16 cellular contexts compared by ENCODE assay signal in genomic region chr13:51425410-51426042, GRCh38. TPM values are rescaled to one million over a fixed set of nuclear protein-coding genes. Genes with fewer than 3 reads are reported as not detected.
DNase-seq lines count a peak whose midpoint lies in the region; ATAC-seq and TF ChIP-seq lines count a peak whose summit lies in the region.
"Had no signal": no experiment of that assay in that cellular context is flagged by ENCODE, and none has a peak within 500 bp of the region (broad histone marks: within the 10 kb centered on the region; RNA-seq: fewer than 3 reads in every experiment).

No MANE protein-coding gene starts in this region.

- TF ChIP-seq CTCF in astrocyte of the spinal cord (IDR thresholded peaks at IDR 0.05; ENCODE audit: low read depth, low read length) = no peak

- H3K4me3 Mint-ChIP-seq in stimulated activated naive B cell treated with anti-CD40 and anti-IgM and Interleukin-4, amounts not matched to agents 10 μg/mL and 1 μg/mL and 100 μg/mL, for 72 hours = no peak overlapping the region
- H3K4me3 Mint-ChIP-seq: activated CD4-positive, alpha-beta T cell treated with anti-CD3 and anti-CD28 coated beads for 36 hours; activated T-helper 17 cell treated with anti-CD3 and anti-CD28 coated beads, Interleukin-2, amount 50 U/mL, for 72 hours; dendritic cell treated with granulocyte-macrophage colony-stimulating factor and Interleukin-4, amounts not matched to agents 40 ng/mL and 50 ng/mL, for 4 days; nephron had no signal

- H3K27ac Mint-ChIP-seq in stimulated activated naive B cell treated with anti-CD40 and anti-IgM and Interleukin-4, amounts not matched to agents 10 μg/mL and 1 μg/mL and 100 μg/mL, for 72 hours = no peak overlapping the region
- H3K27ac Mint-ChIP-seq: activated CD4-positive, alpha-beta T cell treated with anti-CD3 and anti-CD28 coated beads for 36 hours; activated T-helper 17 cell treated with anti-CD3 and anti-CD28 coated beads, Interleukin-2, amount 50 U/mL, for 72 hours; dendritic cell treated with granulocyte-macrophage colony-stimulating factor and Interleukin-4, amounts not matched to agents 40 ng/mL and 50 ng/mL, for 4 days; nephron had no signal

- in situ Hi-C loops in astrocyte of the spinal cord (cut with HindIII; ENCODE audit: low sequenced_read_pairs) = no loop called here

- H3K4me1 Mint-ChIP-seq in stimulated activated naive B cell treated with anti-CD40 and anti-IgM and Interleukin-4, amounts not matched to agents 10 μg/mL and 1 μg/mL and 100 μg/mL, for 72 hours = peaks cover 28 to 58% of the 10 kb centered on the region in 2 donors
- H3K4me1 Mint-ChIP-seq: nephron had no signal

- no peaks in the 10 kb centered on the region for H3K9me3 Mint-ChIP-seq in stimulated activated naive B cell treated with anti-CD40 and anti-IgM and Interleukin-4, amounts not matched to agents 10 μg/mL and 1 μg/mL and 100 μg/mL, for 72 hours
- H3K9me3 Mint-ChIP-seq: activated T-helper 17 cell treated with anti-CD3 and anti-CD28 coated beads, Interleukin-2, amount 50 U/mL, for 72 hours; dendritic cell treated with granulocyte-macrophage colony-stimulating factor and Interleukin-4, amounts not matched to agents 40 ng/mL and 50 ng/mL, for 4 days; nephron had no signal

- no peak for ATAC-seq in stimulated activated naive B cell treated with anti-CD40 and anti-IgM and Interleukin-4, amounts not matched to agents 10 μg/mL and 1 μg/mL and 100 μg/mL, for 72 hours (replicated peaks)
- ATAC-seq in HG02763 (IDR thresholded peaks at IDR 0.05; ENCODE audit: unreplicated experiment) = no peak
- ATAC-seq: activated CD4-positive, alpha-beta T cell treated with anti-CD3 and anti-CD28 coated beads for 36 hours; activated T-helper 17 cell treated with anti-CD3 and anti-CD28 coated beads, Interleukin-2, amount 50 U/mL, for 72 hours had no signal

- H3K27me3 Mint-ChIP-seq in stimulated activated naive B cell treated with anti-CD40 and anti-IgM and Interleukin-4, amounts not matched to agents 10 μg/mL and 1 μg/mL and 100 μg/mL, for 72 hours = no peaks in the 10 kb centered on the region
- H3K27me3 Mint-ChIP-seq: activated CD4-positive, alpha-beta T cell treated with anti-CD3 and anti-CD28 coated beads for 36 hours; activated T-helper 17 cell treated with anti-CD3 and anti-CD28 coated beads, Interleukin-2, amount 50 U/mL, for 72 hours; dendritic cell treated with granulocyte-macrophage colony-stimulating factor and Interleukin-4, amounts not matched to agents 40 ng/mL and 50 ng/mL, for 4 days had no signal

- peaks cover 34 to 48% of the 10 kb centered on the region in 2 donors for H3K36me3 Mint-ChIP-seq in stimulated activated naive B cell treated with anti-CD40 and anti-IgM and Interleukin-4, amounts not matched to agents 10 μg/mL and 1 μg/mL and 100 μg/mL, for 72 hours

- H3K4me3 ChIP-seq in astrocyte of the spinal cord (ENCODE audit: low read depth, low read length) = no peak overlapping the region
- H3K4me3 ChIP-seq: SJSA1 had no signal

- DNase-seq in GM04504 (ENCODE audit: low read depth) (peak; percentile 30), astrocyte of the spinal cord (ENCODE audit: low read depth, low spot score) (peak; percentile 36), hepatic stellate cell (ENCODE audit: low spot score) (peak; percentile 3), renal cortical epithelial cell (ENCODE audit: low read depth) (peak; percentile 71), SKM-1 (lab: John Stamatoyannopoulos, UW; ENCODE audit: unreplicated experiment) (no peak), NCI-H1417 (lab: John Stamatoyannopoulos, UW) (no peak)
- no peak for DNase-seq in stimulated activated naive B cell treated with anti-CD40 and anti-IgM and Interleukin-4, amounts not matched to agents 10 μg/mL and 1 μg/mL and 100 μg/mL, for 72 hours
- DNase-seq: activated CD4-positive, alpha-beta T cell treated with anti-CD3 and anti-CD28 coated beads for 36 hours; Caco-2; hypothalamus; NCI-H1105 had no signal

RNA-seq across cellular contexts. Expression of gene INTS6, which starts 27.3 kb away (rescaled TPM):
- 41.7 and 59.2 TPM in 2 replicates for total RNA-seq in renal cortical epithelial cell

Comparison
In these comparisons a context has a peak if more than half of its experiments do, and no peak if none do; other contexts are left out.
1. DNase-seq: peak in GM04504 (single experiment), astrocyte of the spinal cord (single experiment), hepatic stellate cell (single experiment) and renal cortical epithelial cell (single experiment); none in stimulated activated naive B cell treated with anti-CD40 and anti-IgM and Interleukin-4, amounts not matched to agents 10 μg/mL and 1 μg/mL and 100 μg/mL, for 72 hours (single experiment), SKM-1 (single experiment) and NCI-H1417 (0 of 3).